In genomic region chr11:6395470-6396060, GRCh38 we compare ENCODE assay signal across 23 cellular contexts. TPM values are rescaled to one million over a fixed set of nuclear protein-coding genes. Genes with fewer than 3 reads are reported as not detected.
"Had no signal": no experiment of that assay in that cellular context is flagged by ENCODE, and none has a peak within 500 bp of the region (broad histone marks: within the 10 kb centered on the region; RNA-seq: fewer than 3 reads in every experiment).

No MANE protein-coding gene starts in this region.

- H3K27ac Mint-ChIP-seq: activated T-helper 1 cell treated with anti-CD3 and anti-CD28 coated beads, Interleukin-12 subunit alpha, Interleukin-12 subunit beta, Interleukin-2, Interleukin-4 antibody, amounts not matched to agents 30 ng/mL and 10 ng/mL and 1 ng/mL, durations not matched to agents 14 hours and 24 hours and 36 hours; stimulated activated memory B cell treated with anti-CD40 and anti-IgM and Interleukin-4, amounts not matched to agents 10 μg/mL and 1 μg/mL and 100 μg/mL, for 72 hours; T-helper 1 cell treated with Interleukin-12 subunit alpha and Interleukin-12 subunit beta and Interleukin-4 antibody, amounts not matched to agents 30 μg/mL and 1 μg/mL, for 36 hours had no signal

- DNase-seq: activated CD4-positive, alpha-beta T cell treated with anti-CD3 and anti-CD28 coated beads, Interleukin-2, amount 50 U/mL, for 1 hour; cerebellar nuclear complex; effector CD8-positive, alpha-beta T cell; heart right ventricle; immature natural killer cell; left cardiac atrium; mesendoderm; natural killer cell; sigmoid colon; stimulated activated CD4-positive, alpha-beta T cell treated with anti-CD3 and anti-CD28 coated beads, Interleukin-4, amount 100 ng/mL, for 24 hours had no signal

- H3K9me3 Mint-ChIP-seq: activated T-helper 1 cell treated with anti-CD3 and anti-CD28 coated beads, Interleukin-12 subunit alpha, Interleukin-12 subunit beta, Interleukin-2, Interleukin-4 antibody, amounts not matched to agents 30 ng/mL and 10 ng/mL and 1 ng/mL, durations not matched to agents 14 hours and 24 hours and 36 hours; immature natural killer cell; natural killer cell; stimulated activated memory B cell treated with anti-CD40 and anti-IgM and Interleukin-4, amounts not matched to agents 10 μg/mL and 1 μg/mL and 100 μg/mL, for 72 hours; T-helper 1 cell treated with Interleukin-12 subunit alpha and Interleukin-12 subunit beta and Interleukin-4 antibody, amounts not matched to agents 30 μg/mL and 1 μg/mL, for 36 hours had no signal

- H3K27me3 Mint-ChIP-seq: stimulated activated memory B cell treated with anti-CD40 and anti-IgM and Interleukin-4, amounts not matched to agents 10 μg/mL and 1 μg/mL and 100 μg/mL, for 72 hours had no signal

- H3K9me3 ChIP-seq: ascending aorta, breast epithelium, esophagus muscularis mucosa, gastroesophageal sphincter, heart right ventricle, neutrophil, sigmoid colon, tibial nerve had no signal

- ATAC-seq: activated CD4-positive, CD25-positive, alpha-beta regulatory T cell treated with anti-CD3 and anti-CD28 coated beads, Interleukin-2, amount 50 U/mL, for 24 hours; gastroesophageal sphincter; heart right ventricle; left cardiac atrium; stimulated activated memory B cell treated with anti-CD40 and anti-IgM and Interleukin-4, amounts not matched to agents 10 μg/mL and 1 μg/mL and 100 μg/mL, for 72 hours had no signal

- H3K27me3 ChIP-seq: ascending aorta, breast epithelium, esophagus muscularis mucosa, gastroesophageal sphincter, heart right ventricle, neutrophil, sigmoid colon, tibial nerve had no signal

- H2AFZ ChIP-seq: parathyroid adenoma had no signal

- H3K27ac ChIP-seq: ascending aorta, breast epithelium, esophagus muscularis mucosa, gastroesophageal sphincter, heart right ventricle, neutrophil, parathyroid adenoma, sigmoid colon, tibial nerve had no signal

- H3K4me3 ChIP-seq: ascending aorta, breast epithelium, esophagus muscularis mucosa, gastroesophageal sphincter, heart right ventricle, sigmoid colon, tibial nerve had no signal

- H3K36me3 ChIP-seq: breast epithelium had no signal

- H3K4me1 ChIP-seq: parathyroid adenoma had no signal

- FAIRE-seq: urothelium cell line had no signal

- H3K36me3 Mint-ChIP-seq: natural killer cell had no signal

- H3K4me3 Mint-ChIP-seq: activated T-helper 1 cell treated with anti-CD3 and anti-CD28 coated beads, Interleukin-12 subunit alpha, Interleukin-12 subunit beta, Interleukin-2, Interleukin-4 antibody, amounts not matched to agents 30 ng/mL and 10 ng/mL and 1 ng/mL, durations not matched to agents 14 hours and 24 hours and 36 hours; immature natural killer cell; natural killer cell; stimulated activated memory B cell treated with anti-CD40 and anti-IgM and Interleukin-4, amounts not matched to agents 10 μg/mL and 1 μg/mL and 100 μg/mL, for 72 hours; T-helper 1 cell treated with Interleukin-12 subunit alpha and Interleukin-12 subunit beta and Interleukin-4 antibody, amounts not matched to agents 30 μg/mL and 1 μg/mL, for 36 hours had no signal

- H3K9ac ChIP-seq: parathyroid adenoma had no signal

- H3K79me2 ChIP-seq: parathyroid adenoma had no signal

RNA-seq across cellular contexts. Expression of gene HPX, which starts 45.2 kb away (rescaled TPM):
- total RNA-seq: activated CD8-positive, alpha-beta memory T cell treated with anti-CD3 and anti-CD28 coated beads for 36 hours; activated T-helper 1 cell treated with anti-CD3 and anti-CD28 coated beads, Interleukin-12 subunit alpha, Interleukin-12 subunit beta, Interleukin-2, Interleukin-4 antibody, amounts not matched to agents 30 ng/mL and 10 ng/mL and 1 ng/mL, durations not matched to agents 14 hours and 24 hours and 36 hours had no signal
- polyA plus RNA-seq: immature natural killer cell had no signal
